Comparison of ENCODE assay signal across 18 cellular contexts in the genomic region with DNA sequence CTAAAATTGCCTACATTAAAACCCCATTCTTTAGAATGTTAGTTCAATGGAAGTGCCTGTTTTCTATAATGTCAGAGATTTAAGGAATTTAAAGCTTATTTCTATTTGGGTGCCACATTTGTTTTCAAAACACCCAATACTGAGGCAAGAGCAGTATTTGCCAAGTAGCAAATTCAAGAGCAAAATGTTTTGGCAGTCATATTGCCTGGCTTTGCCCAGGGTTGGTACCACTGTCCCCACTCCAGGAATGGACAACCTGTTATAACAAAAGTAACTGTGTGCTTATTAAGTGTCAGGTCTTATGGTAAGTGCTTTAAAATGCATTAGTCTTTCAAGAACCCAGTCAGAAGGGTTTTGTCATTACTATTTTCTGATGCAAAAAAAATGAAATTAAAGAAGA.
"Had no signal": no experiment of that assay in that cellular context is flagged by ENCODE, and none has a peak within 500 bp of the region (broad histone marks: within the 10 kb centered on the region; RNA-seq: fewer than 3 reads in every experiment).

No MANE protein-coding gene starts in this region.

- H3K36me3 ChIP-seq: vagina had no signal

- H3K27ac Mint-ChIP-seq: activated naive CD8-positive, alpha-beta T cell; activated T-helper 2 cell treated with anti-CD3 and anti-CD28 coated beads, Interferon-gamma antibody, Interleukin-2, Interleukin-4, amounts not matched to agents 10 μg/mL and 5 μg/mL and 100 μg/mL, durations not matched to agents 14 hours and 24 hours and 36 hours; immature natural killer cell; nephron progenitor cell; T-cell had no signal

- H3K27ac ChIP-seq: vagina had no signal

- H3K27me3 ChIP-seq: adrenal gland, left lung, spleen, vagina had no signal

- ATAC-seq: activated T-cell treated with anti-CD3 and anti-CD28 coated beads, Interleukin-2, amount 50 U/mL, for 4 hours; T-cell had no signal

- H3K27me3 Mint-ChIP-seq: activated naive CD8-positive, alpha-beta T cell; T-cell had no signal

- H3K9me3 Mint-ChIP-seq: activated T-cell treated with anti-CD3 and anti-CD28 coated beads, Interleukin-2, amount 50 U/mL, for 4 hours; activated T-helper 2 cell treated with anti-CD3 and anti-CD28 coated beads, Interferon-gamma antibody, Interleukin-2, Interleukin-4, amounts not matched to agents 10 μg/mL and 5 μg/mL and 100 μg/mL, durations not matched to agents 14 hours and 24 hours and 36 hours; immature natural killer cell; nephron progenitor cell; T-cell had no signal

- H3K4me3 ChIP-seq: adrenal gland, left lung, spleen, vagina had no signal

- H3K9me3 ChIP-seq: adrenal gland, left lung, spleen, vagina had no signal

- H3K4me3 Mint-ChIP-seq: activated naive CD8-positive, alpha-beta T cell; activated T-cell treated with anti-CD3 and anti-CD28 coated beads, Interleukin-2, amount 50 U/mL, for 4 hours; immature natural killer cell; nephron progenitor cell; T-cell had no signal

- DNase-seq: activated naive CD4-positive, alpha-beta T cell; activated T-cell treated with anti-CD3 and anti-CD28 coated beads, Interleukin-2, amount 50 U/mL, for 4 hours; adrenal gland; cerebellar nuclear complex; immature natural killer cell; left lung; mammary epithelial cell; midbrain; nephron progenitor cell; occipital lobe; posterior cingulate gyrus; spleen; stimulated activated CD4-positive, alpha-beta T cell treated with anti-CD3 and anti-CD28 coated beads, Interleukin-4, amount 100 ng/mL, for 1 hour; stimulated activated naive CD4-positive, alpha-beta T cell; T-cell had no signal
